10 cellular contexts compared by ENCODE assay signal in the genomic region with DNA sequence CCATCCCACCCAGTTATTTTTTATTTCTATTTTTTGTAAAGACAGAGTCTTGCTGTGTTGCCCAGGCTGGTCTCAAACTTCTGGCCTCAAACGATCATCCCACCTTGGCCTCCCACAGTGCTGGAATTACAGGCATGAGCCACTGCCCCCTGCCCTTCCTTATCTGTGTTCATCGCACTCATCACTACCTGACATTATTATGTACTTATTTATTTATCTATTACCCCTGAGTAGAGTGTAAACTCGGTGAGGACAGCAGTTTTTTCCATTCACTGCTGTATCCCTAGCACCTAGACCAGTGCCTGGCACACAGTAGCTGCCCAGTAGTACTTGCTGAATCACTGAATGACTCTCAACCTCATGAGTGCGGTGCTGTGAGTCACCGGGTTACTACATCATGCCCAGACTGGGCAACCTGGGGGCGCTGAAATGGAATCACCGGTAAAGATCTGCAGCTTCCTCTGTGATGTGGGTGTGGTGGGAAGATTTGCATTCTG.
DNase-seq lines count a peak whose midpoint lies in the region; ATAC-seq and TF ChIP-seq lines count a peak whose summit lies in the region.
"Had no signal": no experiment of that assay in that cellular context is flagged by ENCODE, and none has a peak within 500 bp of the region (broad histone marks: within the 10 kb centered on the region; RNA-seq: fewer than 3 reads in every experiment).

No MANE protein-coding gene starts in this region.

- peaks cover 9 to 19% (median 13%) of the 10 kb centered on the region in 4 donors for H3K4me1 ChIP-seq in liver (ENCODE audit: control insufficient read depth in 4 of 4, insufficient read depth in 4 of 4, low read length in 3 of 4)
- peaks cover 0 to 2% of the 10 kb centered on the region in 2 donors for H3K4me1 ChIP-seq in aorta (ENCODE audit: control insufficient read depth in 1 of 2, insufficient read depth in 2 of 2, low read length in 2 of 2)

- H3K9ac ChIP-seq in liver (ENCODE audit: low read depth in 1 of 2, low read length in 2 of 2), result peak overlapping the region in 1 of 2 donors; percentile 17

- H3K9me3 ChIP-seq in liver (ENCODE audit: control insufficient read depth in 4 of 4, low read length in 3 of 4), result no peaks in the 10 kb centered on the region
- H3K9me3 ChIP-seq in aorta (ENCODE audit: control insufficient read depth, low read length), result no peaks in the 10 kb centered on the region

- intact Hi-C loops in Right ventricle myocardium inferior (cut with DNase I), result no loop called here
- intact Hi-C loops in cardiac septum (cut with DNase I), result no loop called here
- intact Hi-C loops in MCF 10A (cut with micrococcal nuclease), result loop anchor here (1.0 to 2.0 kb wide), 2 partner anchors 67 to 174 kb away; no protein-coding TSS in a partner anchor
- intact Hi-C loops in aorta (cut with DNase I), result no loop called here

- ATAC-seq in Right ventricle myocardium inferior (peak; percentile 55), aorta (ENCODE audit: low FRiP score) (peak; percentile 81), HG03439 (IDR thresholded peaks at IDR 0.05; ENCODE audit: unreplicated experiment) (no peak)

- POLR2A ChIA-PET in MCF 10A (lab: Yijun Ruan, JAX), result interaction anchor here (0.5 to 2.9 kb wide), 20 partner anchors 10 to 416 kb away, joined by 3 to 40 read pairs (median 4); partner anchors contain the start of genes FGD6, METAP2 and VEZT

- no peaks in the 10 kb centered on the region for H3K27me3 ChIP-seq in liver (ENCODE audit: control insufficient read depth in 4 of 4, insufficient read depth in 4 of 4, low read length in 3 of 4)
- no peaks in the 10 kb centered on the region for H3K27me3 ChIP-seq in aorta (ENCODE audit: control insufficient read depth in 1 of 2, insufficient read depth in 2 of 2, low read length in 1 of 2)

- no peak overlapping the region for H3K4me3 ChIP-seq in liver (ENCODE audit: low read depth in 1 of 3, low read length in 3 of 3)
- H3K4me3 ChIP-seq in aorta (ENCODE audit: low read length in 2 of 2), result no peak overlapping the region

- BruUV-seq in MCF 10A (replicated peaks; lab: Mats Ljungman, UMichigan), result no TSS peak

- WGBS in liver, result 47% methylated on average over 7 of the region's 7 CpGs
- WGBS in aorta, 2 donors, result 43 to 51% methylated on average over 7 of the region's 7 CpGs

- peak overlapping the region; percentile 41 for H3K4me3 Mint-ChIP-seq in MCF 10A (ENCODE audit: unreplicated experiment)

- peak overlapping the region; percentile 91 for H3K27ac Mint-ChIP-seq in MCF 10A (ENCODE audit: low read depth, unreplicated experiment)

- peaks cover 11% of the 10 kb centered on the region for H3K9me3 Mint-ChIP-seq in MCF 10A (ENCODE audit: unreplicated experiment)

- H3K4me1 Mint-ChIP-seq in MCF 10A (ENCODE audit: insufficient read depth, unreplicated experiment), result peaks cover 28% of the 10 kb centered on the region

- no peaks in the 10 kb centered on the region for H3K36me3 ChIP-seq in liver (ENCODE audit: control insufficient read depth in 4 of 4, insufficient read depth in 3 of 4, low read depth in 1 of 4, low read length in 3 of 4)
- H3K36me3 ChIP-seq in aorta (ENCODE audit: control insufficient read depth in 1 of 2, insufficient read depth in 2 of 2, low read length in 1 of 2), result no peaks in the 10 kb centered on the region

- TF ChIP-seq RAD21 in liver (IDR thresholded peaks at IDR 0.05), result no peak

- CTCF ChIA-PET in MCF 10A (lab: Yijun Ruan, JAX), result interaction anchor here (0.6 to 2.6 kb wide), 5 partner anchors 52 to 134 kb away, joined by 3 to 6 read pairs (median 3); no protein-coding TSS in a partner anchor

- DNase-seq in Right ventricle myocardium inferior (ENCODE audit: missing footprints) (no peak), cardiac septum (ENCODE audit: low spot score) (no peak), MCF 10A (ENCODE audit: unreplicated experiment) (peak; percentile 98), aorta (peak; percentile 80 to 84), SHP77 (lab: John Stamatoyannopoulos, UW) (no peak), activated gamma-delta T cell (lab: John Stamatoyannopoulos, UW) (no peak)
- DNase-seq: COR-L47; effector memory CD4-positive, alpha-beta T cell had no signal

- TF ChIP-seq CTCF in MCF 10A (IDR thresholded peaks at IDR 0.05; ENCODE audit: unreplicated experiment) (no peak), liver (IDR thresholded peaks at IDR 0.05; ENCODE audit: low read depth, low read length, missing input control) (no peak)

- no peaks in the 10 kb centered on the region for H3K27me3 Mint-ChIP-seq in MCF 10A (ENCODE audit: insufficient read depth, unreplicated experiment)

- H3K27ac ChIP-seq in liver (ENCODE audit: low read depth in 1 of 2, low read length in 2 of 2) (peak overlapping the region; percentile 84 to 98), aorta (ENCODE audit: low read depth in 1 of 2, low read length in 2 of 2) (no peak overlapping the region)

- peaks cover 7% of the 10 kb centered on the region for H3K36me3 Mint-ChIP-seq in MCF 10A (ENCODE audit: insufficient read depth, unreplicated experiment)

TF ChIP-seq in liver, 16 proteins besides CTCF, POLR2A, EP300 and RAD21:
- no peak for TF ChIP-seq RXRA (IDR thresholded peaks at IDR 0.05)
- no peak for TF ChIP-seq HNF4G (IDR thresholded peaks at IDR 0.05)
- TF ChIP-seq NR2F2 (IDR thresholded peaks at IDR 0.05), result no peak
- peak; percentile 10 for TF ChIP-seq ATF3 (IDR thresholded peaks at IDR 0.05)
- no peak for TF ChIP-seq GABPA (IDR thresholded peaks at IDR 0.05 in 1 of 2, conservative IDR thresholded peaks at IDR 0.05 in 1 of 2)

Comparison
In these comparisons a context has a peak if more than half of its experiments do, and no peak if none do; other contexts are left out.
1. DNase-seq: peak in MCF 10A (single experiment) and aorta (2 of 2); none in Right ventricle myocardium inferior (single experiment), cardiac septum (single experiment), SHP77 (0 of 2) and activated gamma-delta T cell (single experiment).
2. H3K27ac ChIP-seq: peak in liver (2 of 2); none in aorta (0 of 2).